ENCODE assay signal across 8 cellular contexts in the genomic region with DNA sequence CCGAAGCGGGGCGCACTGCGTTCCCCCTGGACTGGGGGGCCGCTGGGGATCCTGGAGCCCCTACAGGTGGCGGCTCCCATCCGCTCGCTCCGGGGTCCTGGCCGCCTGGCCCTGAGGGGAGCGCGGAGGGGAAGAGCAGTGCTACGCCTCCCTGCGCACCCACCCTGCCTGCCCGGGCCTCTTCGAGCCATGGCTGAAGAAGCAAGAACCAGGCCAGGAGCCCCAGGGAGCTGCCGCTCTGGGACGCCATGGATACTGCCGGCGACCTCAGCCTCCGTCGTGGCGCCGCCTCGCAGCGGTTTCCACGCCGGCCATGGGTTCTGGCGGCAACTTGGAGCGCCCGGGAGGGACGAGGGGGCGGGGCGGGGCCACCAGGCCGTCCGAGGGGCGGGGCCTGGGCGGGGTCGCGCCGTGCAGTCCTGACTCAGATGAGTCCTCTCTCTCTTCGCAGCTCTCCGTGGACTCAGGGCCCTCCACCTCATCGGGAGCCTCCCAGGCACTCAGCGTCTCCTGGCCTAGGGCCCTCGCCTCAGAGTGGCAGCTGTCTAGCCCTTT. TPM values are rescaled to one million over a fixed set of nuclear protein-coding genes. Genes with fewer than 3 reads are reported as not detected.
DNase-seq lines count a peak whose midpoint lies in the region; ATAC-seq, FAIRE-seq and TF ChIP-seq lines count a peak whose summit lies in the region.

No MANE protein-coding gene starts in this region.

- peak overlapping the region; percentile 86 for H2AFZ ChIP-seq in H1 (ENCODE audit: low read length)

- peak overlapping the region; percentile 22; the same call in 1 of the 2 replicates for H3K4me3 ChIP-seq in BLaER1
- H3K4me3 ChIP-seq in H1 (ENCODE audit: extremely low read depth in 1 of 4, insufficient read depth in 2 of 4, low read depth in 3 of 4, low read length in 4 of 4) = peak overlapping the region; percentile 33 to 68 (median 52)
- H3K4me3 ChIP-seq in mucosa of rectum (ENCODE audit: low read length in 2 of 2) = peak overlapping the region; percentile 52 to 61

- H3K4ac ChIP-seq in H1 (replicated peaks; ENCODE audit: insufficient read length, low read depth, low read length) = no peak overlapping the region

- H3K18ac ChIP-seq in H1 (ENCODE audit: extremely low read depth, low read length) = peak overlapping the region; percentile 99

- no peaks in the 10 kb centered on the region for H3K36me3 ChIP-seq in BLaER1
- no peaks in the 10 kb centered on the region for H3K36me3 ChIP-seq in H1 (ENCODE audit: control insufficient read depth in 2 of 4, insufficient read depth in 4 of 4, low read length in 3 of 4)
- no peaks in the 10 kb centered on the region for H3K36me3 ChIP-seq in mucosa of rectum (ENCODE audit: control insufficient read depth in 2 of 2, insufficient read depth in 2 of 2, low read length in 2 of 2)

- no peak overlapping the region for H3K23ac ChIP-seq in H1 (ENCODE audit: insufficient read length)

- no peaks in the 10 kb centered on the region for H4K20me1 ChIP-seq in BLaER1
- peaks cover 0 to 3% of the 10 kb centered on the region in 2 experiments for H4K20me1 ChIP-seq in H1 (replicated peaks in 1 of 2; ENCODE audit: control insufficient read depth in 1 of 2, insufficient read depth in 2 of 2, low read length in 2 of 2)

- 2% methylated on average over 32 of the region's 46 CpGs; no CpG with 5 or more reads in 1 of the 2 experiments for WGBS in H1 (ENCODE audit: extremely low coverage in 1 of 2, insufficient coverage in 1 of 2, insufficient read length in 1 of 2, insufficient replicate concordance in 2 of 2, low coverage in 1 of 2, low lambda C conversion rate in 2 of 2, missing lambda C conversion rate in 1 of 2), 2 experiments

- H3K9me3 ChIP-seq in BLaER1 (no peaks in the 10 kb centered on the region), H1 (ENCODE audit: insufficient read depth in 2 of 2, low read depth in 1 of 2, low read length in 1 of 2) (no peaks in the 10 kb centered on the region), mucosa of rectum (ENCODE audit: control insufficient read depth in 2 of 2, low read length in 2 of 2) (no peaks in the 10 kb centered on the region)

- peak overlapping the region; percentile 72; the same call in 1 of the 2 replicates for H2BK5ac ChIP-seq in H1 (ENCODE audit: low read depth, low read length)

- DNase-seq in HuH-7.5 (ENCODE audit: low spot score) (peak; percentile 70), H1 (ENCODE audit: low read depth in 1 of 2, low spot score in 2 of 2) (peak; percentile 34 to 92)
- peak; percentile 37 to 59 for DNase-seq in activated CD8-positive, alpha-beta memory T cell treated with anti-CD3 and anti-CD28 coated beads for 1 hour (ENCODE audit: extremely low read depth in 1 of 2, low read depth in 1 of 2)
- DNase-seq in stimulated activated CD8-positive, alpha-beta memory T cell treated with anti-CD3 and anti-CD28 coated beads, Interleukin-7, amount 100 ng/mL, for 1 hour (ENCODE audit: low read depth in 2 of 2) = peak; percentile 44 to 49

- no peak for ATAC-seq in HG02798 (IDR thresholded peaks at IDR 0.05; ENCODE audit: poor library complexity, unreplicated experiment)
- no peak for ATAC-seq in GM19351 (IDR thresholded peaks at IDR 0.05; ENCODE audit: unreplicated experiment)

- H3K4me2 ChIP-seq in BLaER1 (peak overlapping the region; percentile 66), H1 (ENCODE audit: insufficient read depth in 1 of 2, low read depth in 2 of 2, low read length in 2 of 2) (peak overlapping the region; percentile 88 to 93)

- H3K14ac ChIP-seq in H1 (ENCODE audit: insufficient read length) = no peak overlapping the region

- no peak for TF ChIP-seq CTCF in H1 (IDR thresholded peaks at IDR 0.05; ENCODE audit: control extremely low read depth in 1 of 3, insufficient read depth in 1 of 3, low read depth in 1 of 3, low read length in 3 of 3)

- H4K5ac ChIP-seq in H1 (ENCODE audit: insufficient read length, low read depth, low read length) = no peak overlapping the region

- H2AK5ac ChIP-seq in H1 (ENCODE audit: low read depth, low read length) = no peak overlapping the region

- no peak for TF ChIP-seq POLR2A in H1 (IDR thresholded peaks at IDR 0.05; ENCODE audit: control extremely low read depth in 1 of 2, low read depth in 2 of 2, low read length in 2 of 2)

- no peak for FAIRE-seq in H1 (lab: Jason Lieb, UNC)

- H3K79me1 ChIP-seq in H1 (ENCODE audit: low read depth, low read length) = no peaks in the 10 kb centered on the region

- H2BK20ac ChIP-seq in H1 (ENCODE audit: low read length) = no peak overlapping the region

- peaks cover 11% of the 10 kb centered on the region; the same call in 1 of the 2 replicates for H3K27me3 ChIP-seq in BLaER1
- peaks cover 0 to 8% (median 0%) of the 10 kb centered on the region in 4 experiments; a peak in 2 of 7 replicates for H3K27me3 ChIP-seq in H1 (replicated peaks in 1 of 4; ENCODE audit: control insufficient read depth in 3 of 4, extremely low read depth in 1 of 4, insufficient read depth in 3 of 4, low read length in 3 of 4)
- H3K27me3 ChIP-seq in mucosa of rectum (ENCODE audit: control insufficient read depth in 2 of 2, insufficient read depth in 2 of 2, low read length in 2 of 2) = peaks cover 0 to 3% of the 10 kb centered on the region in 2 donors

- no peak for TF ChIP-seq RAD21 in H1 (IDR thresholded peaks at IDR 0.05 in 1 of 2, conservative IDR thresholded peaks at IDR 0.05 in 1 of 2; ENCODE audit: low read depth in 2 of 2, low read length in 2 of 2)

- no peaks in the 10 kb centered on the region for H3K4me1 ChIP-seq in BLaER1
- peaks cover 0 to 15% (median 6%) of the 10 kb centered on the region in 4 experiments; a peak in 6 of 7 replicates for H3K4me1 ChIP-seq in H1 (replicated peaks in 1 of 4; ENCODE audit: control insufficient read depth in 3 of 4, insufficient read depth in 4 of 4, low read length in 3 of 4)
- peaks cover 4 to 7% of the 10 kb centered on the region in 2 donors for H3K4me1 ChIP-seq in mucosa of rectum (ENCODE audit: control insufficient read depth in 2 of 2, insufficient read depth in 2 of 2, low read length in 2 of 2)

- no peaks in the 10 kb centered on the region; a peak in 1 of 4 replicates for H3K79me2 ChIP-seq in H1 (ENCODE audit: control insufficient read depth in 1 of 2, insufficient read depth in 2 of 2, low read length in 2 of 2)

- POLR2A ChIA-PET in H1 (lab: Charles Lee; ENCODE audit: partially characterized antibody) = interaction anchor here (1.0 kb wide), 1 partner anchor 17 kb away, joined by 3 read pairs; no protein-coding TSS in a partner anchor

- no peak for TF ChIP-seq EP300 in H1 (IDR thresholded peaks at IDR 0.05; ENCODE audit: borderline replicate concordance in 1 of 2, low read depth in 2 of 2, low read length in 2 of 2)

- peak overlapping the region; percentile 59 for H4K91ac ChIP-seq in H1 (replicated peaks; ENCODE audit: insufficient read length, low read length)

- H2BK120ac ChIP-seq in H1 (replicated peaks; ENCODE audit: low read depth, low read length) = no peak overlapping the region

- no peak overlapping the region for H3K27ac ChIP-seq in BLaER1
- H3K27ac ChIP-seq in H1 (ENCODE audit: low read depth, low read length) = no peak overlapping the region
- no peak overlapping the region for H3K27ac ChIP-seq in mucosa of rectum (ENCODE audit: low read depth in 2 of 2, low read length in 2 of 2)

- no peak overlapping the region for H3K9ac ChIP-seq in BLaER1
- peak overlapping the region; percentile 30 to 61 (median 46); a peak in 5 of 7 replicates for H3K9ac ChIP-seq in H1 (replicated peaks in 1 of 4; ENCODE audit: extremely low read depth in 1 of 4, low read depth in 3 of 4, low read length in 3 of 4)
- H3K9ac ChIP-seq in mucosa of rectum (ENCODE audit: low read depth in 1 of 2, low read length in 2 of 2) = peak overlapping the region in 1 of 2 donors; percentile 17

- peak overlapping the region; percentile 83; the same call in 1 of the 2 replicates for H4K8ac ChIP-seq in H1 (ENCODE audit: extremely low read depth, insufficient read depth, low read length)

- no peak overlapping the region for H2BK12ac ChIP-seq in H1 (ENCODE audit: low read depth, low read length)

- H3K23me2 ChIP-seq in H1 (ENCODE audit: low read depth, low read length) = peaks cover 4% of the 10 kb centered on the region

- H3K56ac ChIP-seq in H1 (replicated peaks; ENCODE audit: insufficient read length, low read depth, low read length) = no peak overlapping the region

- H2BK15ac ChIP-seq in H1 (ENCODE audit: low read length) = no peak overlapping the region

- CTCF ChIA-PET in H1 (lab: Charles Lee; ENCODE audit: partially characterized antibody) = interaction anchor here (1.2 kb wide), 1 partner anchor 342 kb away, joined by 3 read pairs; no protein-coding TSS in a partner anchor

TF ChIP-seq in H1, 55 proteins besides CTCF, POLR2A, EP300 and RAD21 (continues in another document):
- TF ChIP-seq SP4 (IDR thresholded peaks at IDR 0.05; ENCODE audit: low read length) (no peak), TBP (IDR thresholded peaks at IDR 0.05; ENCODE audit: low read depth, low read length) (no peak), SP1 (IDR thresholded peaks at IDR 0.05; ENCODE audit: low read depth, low read length) (no peak), TEAD4 (IDR thresholded peaks at IDR 0.05; ENCODE audit: low read depth, low read length) (no peak), SAP30 (IDR thresholded peaks at IDR 0.05; ENCODE audit: insufficient read depth, insufficient replicate concordance, low read length) (no peak), CREB1 (IDR thresholded peaks at IDR 0.05) (0 out of 2 replicates have a peak, but pooled peaks have one; percentile 22)
- TF ChIP-seq, protein P1, sequence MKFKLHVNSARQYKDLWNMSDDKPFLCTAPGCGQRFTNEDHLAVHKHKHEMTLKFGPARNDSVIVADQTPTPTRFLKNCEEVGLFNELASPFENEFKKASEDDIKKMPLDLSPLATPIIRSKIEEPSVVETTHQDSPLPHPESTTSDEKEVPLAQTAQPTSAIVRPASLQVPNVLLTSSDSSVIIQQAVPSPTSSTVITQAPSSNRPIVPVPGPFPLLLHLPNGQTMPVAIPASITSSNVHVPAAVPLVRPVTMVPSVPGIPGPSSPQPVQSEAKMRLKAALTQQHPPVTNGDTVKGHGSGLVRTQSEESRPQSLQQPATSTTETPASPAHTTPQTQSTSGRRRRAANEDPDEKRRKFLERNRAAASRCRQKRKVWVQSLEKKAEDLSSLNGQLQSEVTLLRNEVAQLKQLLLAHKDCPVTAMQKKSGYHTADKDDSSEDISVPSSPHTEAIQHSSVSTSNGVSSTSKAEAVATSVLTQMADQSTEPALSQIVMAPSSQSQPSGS (IDR thresholded peaks at IDR 0.05; ENCODE audit: low read length) = no peak

RNA-seq across cellular contexts. Expression of a gene that starts 50.9 kb away (rescaled TPM):
- total RNA-seq in H1 (2021; fragmentation: NEBNext Ultra II Directional; extraction: Animal tissue kit (Norgen Biotek cat#: 25700)) = not detected in 2 replicates
- polyA plus RNA-seq in H1 (2011; rRNA removed) = 0.06 TPM in 1 of 2 replicates, not detected in the other
- 0.10 TPM for polyA plus RNA-seq in H1 (2011; cell fraction: cytosol; rRNA removed)
- not detected for polyA plus RNA-seq in H1 (2011; cell fraction: nucleus; rRNA removed)
- polyA plus RNA-seq in H1 (2012, experiment 1 of 2) = 0.19 to 0.27 TPM in 2 of 4 replicates, not detected in the others
- polyA plus RNA-seq in H1 (2012, experiment 2 of 2) = 0.33 TPM
- 0.08 TPM for polyA plus RNA-seq in H1 (2013, experiment 1 of 2)
- polyA plus RNA-seq in H1 (2013, experiment 2 of 2) = not detected
- not detected in 2 replicates for polyA minus RNA-seq in H1 (2011; rRNA and poly(A)+ RNA removed)
- polyA minus RNA-seq in H1 (2011; cell fraction: cytosol; rRNA and poly(A)+ RNA removed) = not detected
- not detected for polyA minus RNA-seq in H1 (2011; cell fraction: nucleus; rRNA and poly(A)+ RNA removed)
